9 cellular contexts compared by ENCODE assay signal in genomic region chr7:77254429-77254828, GRCh38. TPM values are rescaled to one million over a fixed set of nuclear protein-coding genes. Genes with fewer than 3 reads are reported as not detected.
"Had no signal": no experiment of that assay in that cellular context is flagged by ENCODE, and none has a peak within 500 bp of the region (broad histone marks: within the 10 kb centered on the region; RNA-seq: fewer than 3 reads in every experiment).

No MANE protein-coding gene starts in this region.

- H3K27ac ChIP-seq: HL-60 had no signal

- ATAC-seq: GM23338, HepG2, K562 had no signal

- H3K4me3 ChIP-seq: GM23338, K562 had no signal

- DNase-seq: H9, HCEC 1CT, KG1 had no signal

RNA-seq across cellular contexts. Expression of gene FGL2, which starts 54.8 kb away (rescaled TPM):
- total RNA-seq: GM23338, H1, H9, HT1080 had no signal
- polyA plus RNA-seq: GM23338, H1, K562 had no signal
